Comparison of ENCODE assay signal across 8 cellular contexts in the genomic region with DNA sequence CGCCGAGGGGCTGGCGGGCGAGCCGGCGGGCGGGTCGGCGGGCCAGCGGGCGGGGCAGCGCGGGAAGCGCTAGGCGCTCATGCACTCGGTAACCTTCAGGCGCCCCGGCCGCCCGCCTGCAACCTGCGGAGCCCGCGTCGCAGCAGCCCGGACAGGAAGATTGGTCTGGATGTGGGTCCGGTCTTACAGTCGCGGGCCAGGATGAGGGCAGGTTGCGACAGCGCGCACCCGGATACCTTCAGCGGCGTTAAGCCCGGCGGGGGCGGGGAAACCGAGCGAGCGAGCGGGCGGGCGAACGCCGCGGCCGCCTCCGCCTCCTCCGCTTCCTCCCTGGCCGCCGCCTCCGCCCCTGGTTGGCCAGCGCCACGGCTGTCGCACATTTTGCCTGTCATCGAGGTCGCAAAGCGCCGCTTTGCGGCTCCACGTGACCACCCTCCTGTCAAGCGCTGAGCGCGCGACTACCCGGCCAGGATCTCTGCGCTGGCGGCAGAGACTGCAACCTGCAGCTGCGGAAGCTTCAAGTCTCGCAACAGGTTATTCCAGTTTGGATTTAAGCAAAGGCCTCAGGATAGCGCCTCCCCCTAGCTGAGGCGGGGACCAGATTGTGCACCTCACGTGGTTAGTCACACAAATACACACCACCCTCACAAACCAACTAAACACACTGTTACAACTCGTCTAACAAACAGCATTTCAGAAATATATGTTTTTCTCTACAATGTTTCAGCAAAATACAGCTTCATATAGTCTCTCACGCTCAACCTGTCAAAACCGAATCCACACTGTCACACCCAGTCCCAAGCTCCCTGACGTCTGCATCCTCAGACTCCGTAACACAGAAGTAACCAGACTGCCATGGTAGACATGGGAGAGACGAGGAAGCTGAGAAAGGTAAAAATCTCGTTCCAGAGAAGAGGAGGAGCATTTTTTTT.
A peak's percentile ranks its signal among the peaks of the same experiment; 100 is the strongest.
DNase-seq lines count a peak whose midpoint lies in the region; ATAC-seq and TF ChIP-seq lines count a peak whose summit lies in the region.

FAF1 (minus strand) TSS at position 355 of the 932 bp plus-strand sequence. CDS start 456 bp downstream, outside the sequence.

- TF ChIP-seq CTCF in LNCAP (IDR thresholded peaks at IDR 0.05) (peak; percentile 22; the same call in 1 of the 2 replicates), nephron progenitor cell (IDR thresholded peaks at IDR 0.05) (no peak)

- no peaks in the 10 kb centered on the region for H3K9me3 Mint-ChIP-seq in nephron progenitor cell
- H3K9me3 Mint-ChIP-seq in stimulated activated naive CD8-positive, alpha-beta T cell treated with anti-CD3 and anti-CD28 coated beads, Interleukin-15, amount 100 ng/mL, for 72 hours: no peaks in the 10 kb centered on the region

- peaks cover 17% of the 10 kb centered on the region for H3K4me1 Mint-ChIP-seq in nephron progenitor cell
- peaks cover 24% of the 10 kb centered on the region for H3K4me1 Mint-ChIP-seq in stimulated activated naive CD8-positive, alpha-beta T cell treated with anti-CD3 and anti-CD28 coated beads, Interleukin-15, amount 100 ng/mL, for 72 hours

- peak within 1 kb of the TSS; percentile 49 for H3K27ac Mint-ChIP-seq in nephron progenitor cell
- H3K27ac Mint-ChIP-seq in stimulated activated naive CD8-positive, alpha-beta T cell treated with anti-CD3 and anti-CD28 coated beads, Interleukin-15, amount 100 ng/mL, for 72 hours: peak within 1 kb of the TSS; percentile 79 to 97

- peaks cover under 1% of the 10 kb centered on the region for H3K36me3 Mint-ChIP-seq in nephron progenitor cell (ENCODE audit: low read depth)

- H3K27me3 Mint-ChIP-seq in nephron progenitor cell (ENCODE audit: low read depth, poor library complexity): peaks cover 20% of the 10 kb centered on the region
- H3K27me3 Mint-ChIP-seq in stimulated activated naive CD8-positive, alpha-beta T cell treated with anti-CD3 and anti-CD28 coated beads, Interleukin-15, amount 100 ng/mL, for 72 hours: no peaks in the 10 kb centered on the region

- peak within 1 kb of the TSS; percentile 91 for H3K4me3 Mint-ChIP-seq in nephron progenitor cell
- H3K4me3 Mint-ChIP-seq in stimulated activated naive CD8-positive, alpha-beta T cell treated with anti-CD3 and anti-CD28 coated beads, Interleukin-15, amount 100 ng/mL, for 72 hours: peak within 1 kb of the TSS; percentile 79 to 90

- peak; percentile 94 for TF ChIP-seq POLR2A in Raji (IDR thresholded peaks at IDR 0.05; ENCODE audit: insufficient read depth, low read depth, low read length)

- DNase-seq in ELR (ENCODE audit: low read depth) (peak; percentile 98), GOT3 (lab: John Stamatoyannopoulos, UW) (peak; percentile 71), fibroblast of the conjunctiva (ENCODE audit: low read depth) (peak; percentile 89), nephron progenitor cell (peak; percentile 96)
- DNase-seq in activated effector memory CD4-positive, alpha-beta T cell treated with anti-CD3 and anti-CD28 coated beads, Interleukin-2, amount 50 U/mL, for 16 hours: peak; percentile 99
- peak; percentile 97 to 98 for DNase-seq in stimulated activated naive CD8-positive, alpha-beta T cell treated with anti-CD3 and anti-CD28 coated beads, Interleukin-15, amount 100 ng/mL, for 72 hours

- peak; percentile 94 for ATAC-seq in stimulated activated naive CD8-positive, alpha-beta T cell treated with anti-CD3 and anti-CD28 coated beads, Interleukin-15, amount 100 ng/mL, for 72 hours

Comparison
In these comparisons a context has a peak if more than half of its experiments do, and no peak if none do; other contexts are left out.
1. Peak in every context shown above with its lines: DNase-seq and ATAC-seq.